24 cellular contexts compared by ENCODE assay signal in genomic region chr10:60254776-60255175, GRCh38.
"Had no signal": no experiment of that assay in that cellular context is flagged by ENCODE, and none has a peak within 500 bp of the region (broad histone marks: within the 10 kb centered on the region; RNA-seq: fewer than 3 reads in every experiment).

No MANE protein-coding gene starts in this region.

- H3K4me3 ChIP-seq: colonic mucosa, coronary artery, dorsolateral prefrontal cortex, esophagus muscularis mucosa, esophagus squamous epithelium, gastrocnemius medialis, gastroesophageal sphincter, heart left ventricle had no signal

- H3K36me3 ChIP-seq: colonic mucosa, gastrocnemius medialis, gastroesophageal sphincter had no signal

- ATAC-seq: effector memory CD8-positive, alpha-beta T cell; esophagus mucosa; foreskin keratinocyte; gastrocnemius medialis; gastroesophageal sphincter; heart left ventricle had no signal

- DNase-seq: colonic mucosa; cortex of kidney; dermis blood vessel endothelial cell; dorsolateral prefrontal cortex; effector CD4-positive, alpha-beta T cell; effector CD8-positive, alpha-beta T cell; effector memory CD4-positive, alpha-beta T cell; effector memory CD8-positive, alpha-beta T cell; endodermal cell; erythroblast; esophagus squamous epithelium; foreskin fibroblast; foreskin keratinocyte; foreskin melanocyte; gastrocnemius medialis; glutamatergic neuron; head of caudate nucleus; heart left ventricle had no signal

- H3K27ac ChIP-seq: colonic mucosa, coronary artery, epithelial cell of prostate, esophagus muscularis mucosa, esophagus squamous epithelium, foreskin keratinocyte, gastrocnemius medialis, gastroesophageal sphincter, heart left ventricle had no signal

- H3K27me3 ChIP-seq: colonic mucosa, dorsolateral prefrontal cortex, esophagus muscularis mucosa, esophagus squamous epithelium, foreskin keratinocyte, gastrocnemius medialis, gastroesophageal sphincter, heart left ventricle had no signal

- H3K27me3 Mint-ChIP-seq: dendritic cell treated with granulocyte-macrophage colony-stimulating factor and Interleukin-4, amounts not matched to agents 40 ng/mL and 50 ng/mL, for 4 days; effector memory CD8-positive, alpha-beta T cell had no signal

- H3K9me3 ChIP-seq: colonic mucosa, esophagus muscularis mucosa, esophagus squamous epithelium, gastrocnemius medialis, gastroesophageal sphincter, heart left ventricle had no signal

- H3K9me3 Mint-ChIP-seq: dendritic cell treated with granulocyte-macrophage colony-stimulating factor and Interleukin-4, amounts not matched to agents 40 ng/mL and 50 ng/mL, for 4 days; effector memory CD8-positive, alpha-beta T cell; endodermal cell had no signal

- H3K4me3 Mint-ChIP-seq: dendritic cell treated with granulocyte-macrophage colony-stimulating factor and Interleukin-4, amounts not matched to agents 40 ng/mL and 50 ng/mL, for 4 days; effector memory CD8-positive, alpha-beta T cell; endodermal cell had no signal

- H3K27ac Mint-ChIP-seq: dendritic cell treated with granulocyte-macrophage colony-stimulating factor and Interleukin-4, amounts not matched to agents 40 ng/mL and 50 ng/mL, for 4 days; effector memory CD8-positive, alpha-beta T cell; endodermal cell had no signal

- H3K4me1 ChIP-seq: colonic mucosa, esophagus squamous epithelium, foreskin keratinocyte, gastrocnemius medialis had no signal
